27 cellular contexts compared by ENCODE assay signal in the genomic region with DNA sequence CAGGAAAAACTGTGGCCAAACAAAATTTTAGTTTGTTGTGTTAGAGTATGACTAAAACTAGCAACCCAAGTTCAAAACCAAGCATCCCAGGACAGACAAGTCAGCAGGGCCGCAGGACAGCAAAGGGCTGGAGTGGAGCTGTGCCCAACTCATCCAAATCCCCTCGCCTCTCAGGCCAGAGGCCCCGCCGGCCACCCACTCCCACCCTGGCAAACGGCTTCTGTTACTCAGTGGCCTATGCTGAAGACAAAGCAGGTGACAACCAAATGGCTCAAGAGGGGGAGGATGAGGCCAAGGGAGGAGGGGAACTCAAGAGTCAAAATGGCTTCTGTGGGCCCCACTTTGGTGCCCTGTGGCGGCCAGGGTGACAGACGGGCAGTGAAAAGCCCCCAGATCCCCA.
"Had no signal": no experiment of that assay in that cellular context is flagged by ENCODE, and none has a peak within 500 bp of the region (broad histone marks: within the 10 kb centered on the region; RNA-seq: fewer than 3 reads in every experiment).

No MANE protein-coding gene starts in this region.

- H3K27me3 ChIP-seq: esophagus muscularis mucosa, foreskin keratinocyte, gastroesophageal sphincter, heart left ventricle, hepatocyte, left lung, right lobe of liver, stomach, thyroid gland had no signal

- H3K9me3 ChIP-seq: esophagus muscularis mucosa, gastroesophageal sphincter, heart left ventricle, left lung, right lobe of liver, stomach, thyroid gland had no signal

- H3K4me2 ChIP-seq: hepatocyte had no signal

- H3K9me3 Mint-ChIP-seq: naive thymus-derived CD8-positive, alpha-beta T cell; nephron progenitor cell had no signal

- ATAC-seq: foreskin keratinocyte; gastroesophageal sphincter; heart left ventricle; left cardiac atrium; left lung; naive thymus-derived CD8-positive, alpha-beta T cell had no signal

- H2AFZ ChIP-seq: hepatocyte, parathyroid adenoma had no signal

- H3K27ac ChIP-seq: esophagus muscularis mucosa, foreskin keratinocyte, gastroesophageal sphincter, heart left ventricle, hepatocyte, left lung, parathyroid adenoma, right lobe of liver, stomach, thyroid gland had no signal

- H3K36me3 ChIP-seq: right lobe of liver, thyroid gland had no signal

- H3K4me3 ChIP-seq: coronary artery, esophagus muscularis mucosa, gastroesophageal sphincter, heart left ventricle, hepatocyte, left lung, right lobe of liver, stomach, thyroid gland had no signal

- H3K9ac ChIP-seq: parathyroid adenoma had no signal

- DNase-seq: dermis blood vessel endothelial cell; effector memory CD4-positive, alpha-beta T cell; foreskin keratinocyte; heart left ventricle; left cardiac atrium; left lung; mammary epithelial cell; mesendoderm; naive thymus-derived CD8-positive, alpha-beta T cell; nephron progenitor cell; occipital lobe; right lobe of liver; small intestine; stimulated activated CD4-positive, alpha-beta T cell treated with anti-CD3 and anti-CD28 coated beads, Interleukin-12 subunit alpha, Interleukin-12 subunit beta, amount 100 ng/mL, for 4 hours; stimulated activated CD4-positive, alpha-beta T cell treated with anti-CD3 and anti-CD28 coated beads, Interleukin-1b, Interleukin-23, amount 100 ng/mL, for 48 hours; stimulated activated CD4-positive, alpha-beta T cell treated with anti-CD3 and anti-CD28 coated beads, Interleukin-4, amount 100 ng/mL, for 1 hour; stimulated activated CD8-positive, alpha-beta memory T cell treated with anti-CD3 and anti-CD28 coated beads, Interleukin-4, amount 100 ng/mL, for 48 hours; stimulated activated naive CD4-positive, alpha-beta T cell; stomach; thyroid gland had no signal

- H3K27ac Mint-ChIP-seq: naive thymus-derived CD8-positive, alpha-beta T cell; type B pancreatic cell had no signal

- H3K4me3 Mint-ChIP-seq: naive thymus-derived CD8-positive, alpha-beta T cell; nephron progenitor cell; type B pancreatic cell had no signal

- H3K79me2 ChIP-seq: hepatocyte, parathyroid adenoma had no signal

- H3K4me1 ChIP-seq: esophagus muscularis mucosa, foreskin keratinocyte, gastroesophageal sphincter, left lung, parathyroid adenoma, right lobe of liver, thyroid gland had no signal

- H3K27me3 Mint-ChIP-seq: naive thymus-derived CD8-positive, alpha-beta T cell; progenitor cell of endocrine pancreas; type B pancreatic cell had no signal
